Comparison of ENCODE assay signal across 2 cellular contexts in the genomic region with DNA sequence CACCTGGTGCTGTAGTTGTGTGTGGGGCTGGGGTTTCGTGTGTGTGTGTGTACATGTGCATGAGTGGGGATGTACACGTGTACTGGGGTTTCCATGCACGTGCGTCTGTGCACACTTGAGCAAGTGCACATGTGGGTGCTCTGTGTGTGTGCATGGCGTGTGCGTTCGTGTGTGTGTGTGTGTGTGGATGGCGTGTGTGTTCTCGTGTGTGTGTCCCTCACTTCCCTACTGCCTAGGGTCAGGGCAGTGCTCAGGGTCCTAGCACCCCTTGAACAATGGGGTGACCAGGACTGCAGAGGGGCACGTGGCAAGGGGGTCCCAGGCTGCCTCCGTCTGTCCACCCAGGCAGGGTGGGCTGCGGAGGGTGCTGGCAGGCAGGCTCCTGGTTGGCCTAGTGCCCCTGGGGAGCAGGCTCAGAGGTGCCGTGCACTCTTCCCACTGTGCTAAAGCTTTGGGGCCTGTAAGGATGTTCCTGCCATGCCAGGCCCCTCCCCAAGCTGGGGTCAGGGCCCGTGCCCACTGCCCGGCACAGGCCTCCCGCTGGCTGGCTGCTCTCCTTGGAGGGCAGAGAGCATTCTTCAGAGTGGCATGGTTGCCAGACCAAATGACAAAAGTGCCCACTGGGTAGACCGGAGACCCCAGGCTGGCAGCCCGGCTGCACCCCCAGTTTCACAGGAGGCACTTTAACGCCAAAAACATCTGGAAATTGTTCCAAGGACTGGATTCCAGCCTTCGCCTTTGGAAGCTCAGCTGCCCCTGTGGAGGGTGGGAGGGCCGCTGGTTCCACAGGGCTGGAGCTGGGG.
TF ChIP-seq lines count a peak whose summit lies in the region.

No MANE protein-coding gene starts in this region.

TF ChIP-seq in HepG2, 621 proteins besides CTCF, POLR2A, EP300 and RAD21:
- TF ChIP-seq, protein P1, sequence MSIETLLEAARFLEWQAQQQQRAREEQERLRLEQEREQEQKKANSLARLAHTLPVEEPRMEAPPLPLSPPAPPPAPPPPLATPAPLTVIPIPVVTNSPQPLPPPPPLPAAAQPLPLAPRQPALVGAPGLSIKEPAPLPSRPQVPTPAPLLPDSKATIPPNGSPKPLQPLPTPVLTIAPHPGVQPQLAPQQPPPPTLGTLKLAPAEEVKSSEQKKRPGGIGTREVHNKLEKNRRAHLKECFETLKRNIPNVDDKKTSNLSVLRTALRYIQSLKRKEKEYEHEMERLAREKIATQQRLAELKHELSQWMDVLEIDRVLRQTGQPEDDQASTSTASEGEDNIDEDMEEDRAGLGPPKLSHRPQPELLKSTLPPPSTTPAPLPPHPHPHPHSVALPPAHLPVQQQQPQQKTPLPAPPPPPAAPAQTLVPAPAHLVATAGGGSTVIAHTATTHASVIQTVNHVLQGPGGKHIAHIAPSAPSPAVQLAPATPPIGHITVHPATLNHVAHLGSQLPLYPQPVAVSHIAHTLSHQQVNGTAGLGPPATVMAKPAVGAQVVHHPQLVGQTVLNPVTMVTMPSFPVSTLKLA (IDR thresholded peaks at IDR 0.05): peak; percentile 97
- TF ChIP-seq, protein P2, sequence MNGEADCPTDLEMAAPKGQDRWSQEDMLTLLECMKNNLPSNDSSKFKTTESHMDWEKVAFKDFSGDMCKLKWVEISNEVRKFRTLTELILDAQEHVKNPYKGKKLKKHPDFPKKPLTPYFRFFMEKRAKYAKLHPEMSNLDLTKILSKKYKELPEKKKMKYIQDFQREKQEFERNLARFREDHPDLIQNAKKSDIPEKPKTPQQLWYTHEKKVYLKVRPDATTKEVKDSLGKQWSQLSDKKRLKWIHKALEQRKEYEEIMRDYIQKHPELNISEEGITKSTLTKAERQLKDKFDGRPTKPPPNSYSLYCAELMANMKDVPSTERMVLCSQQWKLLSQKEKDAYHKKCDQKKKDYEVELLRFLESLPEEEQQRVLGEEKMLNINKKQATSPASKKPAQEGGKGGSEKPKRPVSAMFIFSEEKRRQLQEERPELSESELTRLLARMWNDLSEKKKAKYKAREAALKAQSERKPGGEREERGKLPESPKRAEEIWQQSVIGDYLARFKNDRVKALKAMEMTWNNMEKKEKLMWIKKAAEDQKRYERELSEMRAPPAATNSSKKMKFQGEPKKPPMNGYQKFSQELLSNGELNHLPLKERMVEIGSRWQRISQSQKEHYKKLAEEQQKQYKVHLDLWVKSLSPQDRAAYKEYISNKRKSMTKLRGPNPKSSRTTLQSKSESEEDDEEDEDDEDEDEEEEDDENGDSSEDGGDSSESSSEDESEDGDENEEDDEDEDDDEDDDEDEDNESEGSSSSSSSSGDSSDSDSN (CRISPR knock-in tag; IDR thresholded peaks at IDR 0.05): no peak
- TF ChIP-seq PITX1 (CRISPR knock-in tag; IDR thresholded peaks at IDR 0.05): no peak
TF ChIP-seq in HepG2: peak in this region for 1.

TF ChIP-seq in GM12891, 5 proteins besides CTCF, POLR2A, EP300 and RAD21:
- TF ChIP-seq SPI1 (IDR thresholded peaks at IDR 0.05; ENCODE audit: low read depth, low read length) (no peak), POU2F2 (IDR thresholded peaks at IDR 0.05; ENCODE audit: low read depth, low read length) (no peak), PAX5 (IDR thresholded peaks at IDR 0.05; ENCODE audit: insufficient read depth, low read length, severe bottlenecking) (no peak), POLR2AphosphoS5 (IDR thresholded peaks at IDR 0.05; ENCODE audit: low read depth, low read length) (no peak), TAF1 (IDR thresholded peaks at IDR 0.05; ENCODE audit: low read depth, low read length) (no peak)
TF ChIP-seq in GM12891: peak in this region for 0.
